Comparison of ENCODE assay signal across 1 cellular context in the genomic region with DNA sequence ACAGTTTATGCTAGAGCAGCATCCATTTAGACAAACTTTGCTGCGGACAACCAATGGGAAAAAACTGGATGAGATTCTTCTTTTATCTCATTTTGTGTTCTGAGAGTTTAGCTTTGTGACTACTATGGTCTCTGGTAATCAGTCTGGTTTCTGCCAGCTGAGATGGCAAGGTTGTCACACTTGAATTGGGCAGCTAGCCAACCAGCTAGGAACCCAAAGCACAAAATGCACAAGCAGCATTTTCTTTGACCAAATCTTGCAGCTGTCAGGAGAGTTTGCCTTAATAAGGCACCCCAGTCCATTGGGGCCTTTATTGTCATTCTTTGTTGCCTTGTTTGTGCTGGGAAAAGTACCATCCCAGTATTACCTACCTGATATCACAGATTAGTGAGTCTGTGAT.
TF ChIP-seq lines count a peak whose summit lies in the region.

No MANE protein-coding gene starts in this region.

TF ChIP-seq in GM23338, 12 proteins besides CTCF, POLR2A, EP300 and RAD21 (continued from another document):
- TF ChIP-seq ZNF462 (CRISPR knock-in tag; IDR thresholded peaks at IDR 0.05) = no peak
